1 cellular context compared by ENCODE assay signal in genomic region chr1:210516675-210517459, GRCh38.
TF ChIP-seq lines count a peak whose summit lies in the region.

No MANE protein-coding gene starts in this region.

TF ChIP-seq in HepG2, 621 proteins besides CTCF, POLR2A, EP300 and RAD21 (continued from another document):
- TF ChIP-seq, protein P1, sequence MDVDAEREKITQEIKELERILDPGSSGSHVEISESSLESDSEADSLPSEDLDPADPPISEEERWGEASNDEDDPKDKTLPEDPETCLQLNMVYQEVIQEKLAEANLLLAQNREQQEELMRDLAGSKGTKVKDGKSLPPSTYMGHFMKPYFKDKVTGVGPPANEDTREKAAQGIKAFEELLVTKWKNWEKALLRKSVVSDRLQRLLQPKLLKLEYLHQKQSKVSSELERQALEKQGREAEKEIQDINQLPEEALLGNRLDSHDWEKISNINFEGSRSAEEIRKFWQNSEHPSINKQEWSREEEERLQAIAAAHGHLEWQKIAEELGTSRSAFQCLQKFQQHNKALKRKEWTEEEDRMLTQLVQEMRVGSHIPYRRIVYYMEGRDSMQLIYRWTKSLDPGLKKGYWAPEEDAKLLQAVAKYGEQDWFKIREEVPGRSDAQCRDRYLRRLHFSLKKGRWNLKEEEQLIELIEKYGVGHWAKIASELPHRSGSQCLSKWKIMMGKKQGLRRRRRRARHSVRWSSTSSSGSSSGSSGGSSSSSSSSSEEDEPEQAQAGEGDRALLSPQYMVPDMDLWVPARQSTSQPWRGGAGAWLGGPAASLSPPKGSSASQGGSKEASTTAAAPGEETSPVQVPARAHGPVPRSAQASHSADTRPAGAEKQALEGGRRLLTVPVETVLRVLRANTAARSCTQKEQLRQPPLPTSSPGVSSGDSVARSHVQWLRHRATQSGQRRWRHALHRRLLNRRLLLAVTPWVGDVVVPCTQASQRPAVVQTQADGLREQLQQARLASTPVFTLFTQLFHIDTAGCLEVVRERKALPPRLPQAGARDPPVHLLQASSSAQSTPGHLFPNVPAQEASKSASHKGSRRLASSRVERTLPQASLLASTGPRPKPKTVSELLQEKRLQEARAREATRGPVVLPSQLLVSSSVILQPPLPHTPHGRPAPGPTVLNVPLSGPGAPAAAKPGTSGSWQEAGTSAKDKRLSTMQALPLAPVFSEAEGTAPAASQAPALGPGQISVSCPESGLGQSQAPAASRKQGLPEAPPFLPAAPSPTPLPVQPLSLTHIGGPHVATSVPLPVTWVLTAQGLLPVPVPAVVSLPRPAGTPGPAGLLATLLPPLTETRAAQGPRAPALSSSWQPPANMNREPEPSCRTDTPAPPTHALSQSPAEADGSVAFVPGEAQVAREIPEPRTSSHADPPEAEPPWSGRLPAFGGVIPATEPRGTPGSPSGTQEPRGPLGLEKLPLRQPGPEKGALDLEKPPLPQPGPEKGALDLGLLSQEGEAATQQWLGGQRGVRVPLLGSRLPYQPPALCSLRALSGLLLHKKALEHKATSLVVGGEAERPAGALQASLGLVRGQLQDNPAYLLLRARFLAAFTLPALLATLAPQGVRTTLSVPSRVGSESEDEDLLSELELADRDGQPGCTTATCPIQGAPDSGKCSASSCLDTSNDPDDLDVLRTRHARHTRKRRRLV (CRISPR knock-in tag; IDR thresholded peaks at IDR 0.05) = no peak
- TF ChIP-seq HHEX (CRISPR knock-in tag; IDR thresholded peaks at IDR 0.05) = no peak
- TF ChIP-seq, protein P2, sequence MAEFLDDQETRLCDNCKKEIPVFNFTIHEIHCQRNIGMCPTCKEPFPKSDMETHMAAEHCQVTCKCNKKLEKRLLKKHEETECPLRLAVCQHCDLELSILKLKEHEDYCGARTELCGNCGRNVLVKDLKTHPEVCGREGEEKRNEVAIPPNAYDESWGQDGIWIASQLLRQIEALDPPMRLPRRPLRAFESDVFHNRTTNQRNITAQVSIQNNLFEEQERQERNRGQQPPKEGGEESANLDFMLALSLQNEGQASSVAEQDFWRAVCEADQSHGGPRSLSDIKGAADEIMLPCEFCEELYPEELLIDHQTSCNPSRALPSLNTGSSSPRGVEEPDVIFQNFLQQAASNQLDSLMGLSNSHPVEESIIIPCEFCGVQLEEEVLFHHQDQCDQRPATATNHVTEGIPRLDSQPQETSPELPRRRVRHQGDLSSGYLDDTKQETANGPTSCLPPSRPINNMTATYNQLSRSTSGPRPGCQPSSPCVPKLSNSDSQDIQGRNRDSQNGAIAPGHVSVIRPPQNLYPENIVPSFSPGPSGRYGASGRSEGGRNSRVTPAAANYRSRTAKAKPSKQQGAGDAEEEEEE (CRISPR knock-in tag; IDR thresholded peaks at IDR 0.05; ENCODE audit: borderline replicate concordance) = no peak
- peak; percentile 68; the same call in 1 of the 2 replicates for TF ChIP-seq MAFF (IDR thresholded peaks at IDR 0.05; ENCODE audit: low read depth, low read length)
- no peak for TF ChIP-seq CAMTA2 (CRISPR knock-in tag; IDR thresholded peaks at IDR 0.05; ENCODE audit: borderline replicate concordance)
- TF ChIP-seq MAFK (conservative IDR thresholded peaks at IDR 0.05 in 1 of 2, IDR thresholded peaks at IDR 0.05 in 1 of 2; ENCODE audit: low read length in 2 of 2) = peak; percentile 31 to 80; a peak in 3 of 4 replicates
- TF ChIP-seq, protein P3, sequence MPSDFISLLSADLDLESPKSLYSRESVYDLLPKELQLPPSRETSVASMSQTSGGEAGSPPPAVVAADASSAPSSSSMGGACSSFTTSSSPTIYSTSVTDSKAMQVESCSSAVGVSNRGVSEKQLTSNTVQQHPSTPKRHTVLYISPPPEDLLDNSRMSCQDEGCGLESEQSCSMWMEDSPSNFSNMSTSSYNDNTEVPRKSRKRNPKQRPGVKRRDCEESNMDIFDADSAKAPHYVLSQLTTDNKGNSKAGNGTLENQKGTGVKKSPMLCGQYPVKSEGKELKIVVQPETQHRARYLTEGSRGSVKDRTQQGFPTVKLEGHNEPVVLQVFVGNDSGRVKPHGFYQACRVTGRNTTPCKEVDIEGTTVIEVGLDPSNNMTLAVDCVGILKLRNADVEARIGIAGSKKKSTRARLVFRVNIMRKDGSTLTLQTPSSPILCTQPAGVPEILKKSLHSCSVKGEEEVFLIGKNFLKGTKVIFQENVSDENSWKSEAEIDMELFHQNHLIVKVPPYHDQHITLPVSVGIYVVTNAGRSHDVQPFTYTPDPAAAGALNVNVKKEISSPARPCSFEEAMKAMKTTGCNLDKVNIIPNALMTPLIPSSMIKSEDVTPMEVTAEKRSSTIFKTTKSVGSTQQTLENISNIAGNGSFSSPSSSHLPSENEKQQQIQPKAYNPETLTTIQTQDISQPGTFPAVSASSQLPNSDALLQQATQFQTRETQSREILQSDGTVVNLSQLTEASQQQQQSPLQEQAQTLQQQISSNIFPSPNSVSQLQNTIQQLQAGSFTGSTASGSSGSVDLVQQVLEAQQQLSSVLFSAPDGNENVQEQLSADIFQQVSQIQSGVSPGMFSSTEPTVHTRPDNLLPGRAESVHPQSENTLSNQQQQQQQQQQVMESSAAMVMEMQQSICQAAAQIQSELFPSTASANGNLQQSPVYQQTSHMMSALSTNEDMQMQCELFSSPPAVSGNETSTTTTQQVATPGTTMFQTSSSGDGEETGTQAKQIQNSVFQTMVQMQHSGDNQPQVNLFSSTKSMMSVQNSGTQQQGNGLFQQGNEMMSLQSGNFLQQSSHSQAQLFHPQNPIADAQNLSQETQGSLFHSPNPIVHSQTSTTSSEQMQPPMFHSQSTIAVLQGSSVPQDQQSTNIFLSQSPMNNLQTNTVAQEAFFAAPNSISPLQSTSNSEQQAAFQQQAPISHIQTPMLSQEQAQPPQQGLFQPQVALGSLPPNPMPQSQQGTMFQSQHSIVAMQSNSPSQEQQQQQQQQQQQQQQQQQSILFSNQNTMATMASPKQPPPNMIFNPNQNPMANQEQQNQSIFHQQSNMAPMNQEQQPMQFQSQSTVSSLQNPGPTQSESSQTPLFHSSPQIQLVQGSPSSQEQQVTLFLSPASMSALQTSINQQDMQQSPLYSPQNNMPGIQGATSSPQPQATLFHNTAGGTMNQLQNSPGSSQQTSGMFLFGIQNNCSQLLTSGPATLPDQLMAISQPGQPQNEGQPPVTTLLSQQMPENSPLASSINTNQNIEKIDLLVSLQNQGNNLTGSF (CRISPR knock-in tag; IDR thresholded peaks at IDR 0.05) = no peak
